Comparison of ENCODE assay signal across 1 cellular context in genomic region chr1:37755290-37755689, GRCh38.
TF ChIP-seq lines count a peak whose summit lies in the region.

No MANE protein-coding gene starts in this region.

TF ChIP-seq in GM12891, 5 proteins besides CTCF, POLR2A, EP300 and RAD21:
- TF ChIP-seq POLR2AphosphoS5 (IDR thresholded peaks at IDR 0.05; ENCODE audit: low read depth, low read length): no peak
